Comparison of ENCODE assay signal across 7 cellular contexts in genomic region chr6:106152476-106152875, GRCh38.
DNase-seq lines count a peak whose midpoint lies in the region; ATAC-seq and TF ChIP-seq lines count a peak whose summit lies in the region.
"Not testable (repeated sequence)": the region's sequence is repeated elsewhere in the genome, so short reads cannot be mapped to it uniquely, and the experiment has no call there.

No MANE protein-coding gene starts in this region.

- H3K4me1 Mint-ChIP-seq in activated B cell treated with CpG ODN at 0.5 μM for 24 hours: peaks cover 11% of the 10 kb centered on the region
- peaks cover 32% of the 10 kb centered on the region for H3K4me1 Mint-ChIP-seq in activated CD8-positive, alpha-beta T cell treated with anti-CD3 and anti-CD28 coated beads for 36 hours (ENCODE audit: low read depth)
- H3K4me1 Mint-ChIP-seq in activated T-cell treated with anti-CD3 and anti-CD28 coated beads, Interleukin-2, amount 50 U/mL, for 72 hours (ENCODE audit: low read depth): peaks cover 43% of the 10 kb centered on the region
- peaks cover 22% of the 10 kb centered on the region for H3K4me1 Mint-ChIP-seq in activated naive CD4-positive, alpha-beta T cell treated with anti-CD3 and anti-CD28 coated beads, Interleukin-2, amount 50 U/mL, for 24 hours
- H3K4me1 Mint-ChIP-seq in activated naive CD8-positive, alpha-beta T cell treated with anti-CD3 and anti-CD28 coated beads, Interleukin-2, amount 50 U/mL, for 24 hours: peaks cover 38% of the 10 kb centered on the region

- POLR2A ChIA-PET in activated B cell treated with CpG ODN at 0.5 μM for 24 hours (lab: Charles Lee): interaction anchor here (1.4 kb wide), 1 partner anchor 11 kb away, joined by 3 read pairs; no protein-coding TSS in a partner anchor
- POLR2A ChIA-PET in activated CD8-positive, alpha-beta T cell treated with anti-CD3 and anti-CD28 coated beads for 36 hours (lab: Charles Lee): interaction anchor here (0.6 to 1.9 kb wide), 3 partner anchors 10 to 1072 kb away, joined by 3 to 4 read pairs (median 3); no protein-coding TSS in a partner anchor

- CTCF ChIA-PET in activated B cell treated with CpG ODN at 0.5 μM for 24 hours (lab: Charles Lee): not testable (repeated sequence)
- CTCF ChIA-PET in activated CD8-positive, alpha-beta T cell treated with anti-CD3 and anti-CD28 coated beads for 36 hours (lab: Charles Lee): interaction anchor here (1.4 to 2.0 kb wide), 2 partner anchors 11 to 30 kb away, joined by 3 to 8 read pairs; no protein-coding TSS in a partner anchor

- ATAC-seq in activated B cell treated with CpG ODN at 0.5 μM for 24 hours (ENCODE audit: low read depth): peak; percentile 49
- ATAC-seq in activated CD8-positive, alpha-beta T cell treated with anti-CD3 and anti-CD28 coated beads for 36 hours: peak; percentile 28
- peak; percentile 21 to 41 for ATAC-seq in activated T-cell treated with anti-CD3 and anti-CD28 coated beads, Interleukin-2, amount 50 U/mL, for 72 hours (replicated peaks in 1 of 2)
- peak; percentile 52 for ATAC-seq in activated naive CD8-positive, alpha-beta T cell treated with anti-CD3 and anti-CD28 coated beads, Interleukin-2, amount 50 U/mL, for 24 hours
- peak; percentile 53 for ATAC-seq in stimulated activated naive CD8-positive, alpha-beta T cell treated with anti-CD3 and anti-CD28 coated beads, Interleukin-15, Interleukin-2, amounts not matched to agents 100 U/mL and 50 U/mL, for 24 hours

- not testable (repeated sequence) for H3K9me3 Mint-ChIP-seq in activated B cell treated with CpG ODN at 0.5 μM for 24 hours; activated CD8-positive, alpha-beta T cell treated with anti-CD3 and anti-CD28 coated beads for 36 hours; activated naive CD4-positive, alpha-beta T cell treated with anti-CD3 and anti-CD28 coated beads, Interleukin-2, amount 50 U/mL, for 24 hours
- peaks cover 10% of the 10 kb centered on the region in 2 donors for H3K9me3 Mint-ChIP-seq in activated T-cell treated with anti-CD3 and anti-CD28 coated beads, Interleukin-2, amount 50 U/mL, for 72 hours
- H3K9me3 Mint-ChIP-seq in activated naive CD8-positive, alpha-beta T cell treated with anti-CD3 and anti-CD28 coated beads, Interleukin-2, amount 50 U/mL, for 24 hours: peaks cover 16% of the 10 kb centered on the region

- not testable (repeated sequence) for H3K27me3 Mint-ChIP-seq in activated B cell treated with CpG ODN at 0.5 μM for 24 hours; activated CD8-positive, alpha-beta T cell treated with anti-CD3 and anti-CD28 coated beads for 36 hours; activated T-cell treated with anti-CD3 and anti-CD28 coated beads, Interleukin-2, amount 50 U/mL, for 72 hours (ENCODE audit: low read depth); activated naive CD4-positive, alpha-beta T cell treated with anti-CD3 and anti-CD28 coated beads, Interleukin-2, amount 50 U/mL, for 24 hours; activated naive CD8-positive, alpha-beta T cell treated with anti-CD3 and anti-CD28 coated beads, Interleukin-2, amount 50 U/mL, for 24 hours

- not testable (repeated sequence) for H3K36me3 Mint-ChIP-seq in activated B cell treated with CpG ODN at 0.5 μM for 24 hours (ENCODE audit: low read depth); activated CD8-positive, alpha-beta T cell treated with anti-CD3 and anti-CD28 coated beads for 36 hours (ENCODE audit: low read depth); activated T-cell treated with anti-CD3 and anti-CD28 coated beads, Interleukin-2, amount 50 U/mL, for 72 hours (ENCODE audit: insufficient read depth in 2 of 2); activated naive CD4-positive, alpha-beta T cell treated with anti-CD3 and anti-CD28 coated beads, Interleukin-2, amount 50 U/mL, for 24 hours; activated naive CD8-positive, alpha-beta T cell treated with anti-CD3 and anti-CD28 coated beads, Interleukin-2, amount 50 U/mL, for 24 hours (ENCODE audit: low read depth)

- intact Hi-C loops in activated B cell treated with CpG ODN at 0.5 μM for 24 hours (cut with micrococcal nuclease); activated CD8-positive, alpha-beta T cell treated with anti-CD3 and anti-CD28 coated beads for 36 hours (cut with micrococcal nuclease): not testable (repeated sequence)

- not testable (repeated sequence) for TF ChIP-seq CTCF in activated B cell treated with CpG ODN at 0.5 μM for 24 hours (IDR thresholded peaks at IDR 0.05); activated CD8-positive, alpha-beta T cell treated with anti-CD3 and anti-CD28 coated beads for 36 hours (IDR thresholded peaks at IDR 0.05)

- H3K27ac Mint-ChIP-seq in activated B cell treated with CpG ODN at 0.5 μM for 24 hours: not testable (repeated sequence)
- H3K27ac Mint-ChIP-seq in activated CD8-positive, alpha-beta T cell treated with anti-CD3 and anti-CD28 coated beads for 36 hours: peak overlapping the region; percentile 78
- peak overlapping the region; percentile 0 for H3K27ac Mint-ChIP-seq in activated T-cell treated with anti-CD3 and anti-CD28 coated beads, Interleukin-2, amount 50 U/mL, for 72 hours
- peak overlapping the region; percentile 24 for H3K27ac Mint-ChIP-seq in activated naive CD4-positive, alpha-beta T cell treated with anti-CD3 and anti-CD28 coated beads, Interleukin-2, amount 50 U/mL, for 24 hours
- peak overlapping the region; percentile 81 for H3K27ac Mint-ChIP-seq in activated naive CD8-positive, alpha-beta T cell treated with anti-CD3 and anti-CD28 coated beads, Interleukin-2, amount 50 U/mL, for 24 hours

- DNase-seq in activated B cell treated with CpG ODN at 0.5 μM for 24 hours; activated T-cell treated with anti-CD3 and anti-CD28 coated beads, Interleukin-2, amount 50 U/mL, for 72 hours; activated naive CD8-positive, alpha-beta T cell treated with anti-CD3 and anti-CD28 coated beads, Interleukin-2, amount 50 U/mL, for 24 hours; stimulated activated naive CD8-positive, alpha-beta T cell treated with anti-CD3 and anti-CD28 coated beads, Interleukin-15, Interleukin-2, amounts not matched to agents 100 U/mL and 50 U/mL, for 24 hours: not testable (repeated sequence)
- DNase-seq in activated CD8-positive, alpha-beta T cell treated with anti-CD3 and anti-CD28 coated beads for 36 hours: peak; percentile 19
- peak; percentile 32 for DNase-seq in stimulated activated CD4-positive, alpha-beta T cell treated with anti-CD3 and anti-CD28 coated beads, Interleukin-4, amount 100 ng/mL, for 24 hours

- H3K4me3 Mint-ChIP-seq in activated B cell treated with CpG ODN at 0.5 μM for 24 hours; activated CD8-positive, alpha-beta T cell treated with anti-CD3 and anti-CD28 coated beads for 36 hours; activated T-cell treated with anti-CD3 and anti-CD28 coated beads, Interleukin-2, amount 50 U/mL, for 72 hours; activated naive CD8-positive, alpha-beta T cell treated with anti-CD3 and anti-CD28 coated beads, Interleukin-2, amount 50 U/mL, for 24 hours: not testable (repeated sequence)
- H3K4me3 Mint-ChIP-seq in activated naive CD4-positive, alpha-beta T cell treated with anti-CD3 and anti-CD28 coated beads, Interleukin-2, amount 50 U/mL, for 24 hours: peak overlapping the region; percentile 3
